ENCODE assay signal across 1 cellular context in genomic region chr9:135905380-135906282, GRCh38.
TF ChIP-seq lines count a peak whose summit lies in the region.

No MANE protein-coding gene starts in this region.

TF ChIP-seq in IMR-90, 13 proteins besides CTCF, POLR2A, EP300 and RAD21 (continued from another document):
- no peak for TF ChIP-seq MAZ (IDR thresholded peaks at IDR 0.05; ENCODE audit: borderline replicate concordance, low read depth, low read length)
- TF ChIP-seq BHLHE40 (IDR thresholded peaks at IDR 0.05; ENCODE audit: low read depth, low read length), result no peak
- 0 out of 2 replicates have a peak, but pooled peaks have one; percentile 28 for TF ChIP-seq MXI1 (IDR thresholded peaks at IDR 0.05; ENCODE audit: borderline replicate concordance, low read depth, low read length)
- no peak for TF ChIP-seq ELK1 (IDR thresholded peaks at IDR 0.05; ENCODE audit: borderline replicate concordance, low read depth, low read length)
